ENCODE assay signal across 30 cellular contexts in genomic region chr2:141455877-141456276, GRCh38.
"Had no signal": no experiment of that assay in that cellular context is flagged by ENCODE, and none has a peak within 500 bp of the region (broad histone marks: within the 10 kb centered on the region; RNA-seq: fewer than 3 reads in every experiment).

No MANE protein-coding gene starts in this region.

- H3K27ac ChIP-seq: ascending aorta, breast epithelium, cardiac muscle cell, colonic mucosa, epithelial cell of prostate, esophagus squamous epithelium, gastroesophageal sphincter had no signal

- DNase-seq: activated B cell treated with CpG ODN at 0.5 μM for 24 hours; activated CD4-positive, alpha-beta memory T cell treated with anti-CD3 and anti-CD28 coated beads, Interleukin-2, amount 10 ng/mL, durations not matched to agents 7 days and 5 days; activated CD4-positive, alpha-beta T cell treated with anti-CD3 and anti-CD28 coated beads for 36 hours; activated CD4-positive, alpha-beta T cell treated with anti-CD3 and anti-CD28 coated beads, Interleukin-2, amount 10 ng/mL, durations not matched to agents 7 days and 5 days; activated CD4-positive, alpha-beta T cell treated with anti-CD3 and anti-CD28 coated beads, Interleukin-2, amount 50 U/mL, for 4 hours; activated CD8-positive, alpha-beta memory T cell treated with anti-CD3 and anti-CD28 coated beads, Interleukin-2, amount 50 U/mL, for 48 hours; activated gamma-delta T cell; activated naive CD4-positive, alpha-beta T cell; activated naive CD4-positive, alpha-beta T cell treated with anti-CD3 and anti-CD28 coated beads, Interleukin-2, amount 10 ng/mL, durations not matched to agents 7 days and 5 days; activated naive CD8-positive, alpha-beta T cell treated with anti-CD3 and anti-CD28 coated beads, Interleukin-2, amount 10 ng/mL, durations not matched to agents 7 days and 5 days; activated T-cell treated with anti-CD3 and anti-CD28 coated beads for 4 hours; activated T-cell treated with anti-CD3 and anti-CD28 coated beads, Interleukin-2, amount 50 U/mL, for 24 hours; activated T-cell treated with anti-CD3 and anti-CD28 coated beads, Interleukin-2, amount 50 U/mL, for 72 hours; central memory CD4-positive, alpha-beta T cell; cerebellar nuclear complex; colonic mucosa; effector CD8-positive, alpha-beta T cell; esophagus squamous epithelium; foreskin melanocyte; head of caudate nucleus; T-helper 2 cell had no signal

- H3K4me1 ChIP-seq: ascending aorta, breast epithelium, colonic mucosa, esophagus squamous epithelium, gastroesophageal sphincter had no signal

- FAIRE-seq: endometrium, endothelial cell of umbilical vein had no signal

- H3K36me3 ChIP-seq: ascending aorta, breast epithelium, cardiac muscle cell, colonic mucosa, esophagus squamous epithelium, gastroesophageal sphincter had no signal

- ATAC-seq: activated CD4-positive, alpha-beta T cell treated with anti-CD3 and anti-CD28 coated beads for 36 hours; activated CD4-positive, CD25-positive, alpha-beta regulatory T cell treated with anti-CD3 and anti-CD28 coated beads, Interleukin-2, amount 50 U/mL, for 24 hours; activated naive CD4-positive, alpha-beta T cell treated with anti-CD3 and anti-CD28 coated beads, Interleukin-2, amount 50 U/mL, for 72 hours; activated T-cell treated with anti-CD3 and anti-CD28 coated beads, Interleukin-2, amount 50 U/mL, for 72 hours; gastroesophageal sphincter had no signal

- H3K9me3 ChIP-seq: ascending aorta, breast epithelium, colonic mucosa, esophagus squamous epithelium, gastroesophageal sphincter had no signal

- H3K27me3 ChIP-seq: ascending aorta, breast epithelium, cardiac muscle cell, colonic mucosa, esophagus squamous epithelium, gastroesophageal sphincter had no signal

- H3K4me3 ChIP-seq: ascending aorta, breast epithelium, cardiac muscle cell, colonic mucosa, esophagus squamous epithelium, gastroesophageal sphincter had no signal
